ENCODE assay signal across 11 cellular contexts in the genomic region with DNA sequence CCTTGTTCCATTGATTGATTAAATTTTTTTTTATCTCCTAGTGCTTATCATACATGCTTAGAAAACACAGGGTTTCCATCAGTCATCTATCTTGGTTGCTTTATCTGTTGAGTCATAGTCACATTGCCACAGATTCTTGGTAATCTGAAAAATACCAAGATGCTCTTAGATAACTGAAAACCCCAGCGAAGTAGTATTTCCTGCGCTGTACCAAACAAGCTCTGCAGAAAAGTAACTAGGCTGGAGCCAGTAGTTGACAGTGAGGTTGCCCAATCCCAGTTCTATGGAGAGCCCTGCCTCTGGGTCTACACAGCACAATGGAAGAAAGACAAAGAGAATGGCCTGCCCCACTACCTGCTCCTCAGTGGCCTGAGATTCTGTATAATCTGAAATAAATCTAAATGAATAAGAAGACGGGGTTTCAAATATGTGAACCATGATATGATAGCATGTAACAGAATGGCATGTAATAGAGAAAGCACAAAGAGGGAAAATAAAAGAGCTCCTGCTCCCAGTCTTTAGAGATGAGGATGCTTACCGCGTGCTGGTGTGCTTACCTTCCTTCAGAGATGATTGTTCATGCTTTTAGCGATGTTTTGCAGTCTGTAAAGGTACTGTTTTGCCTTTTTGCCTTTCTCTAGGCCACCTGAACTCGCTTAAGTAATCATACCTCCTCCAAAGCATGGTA. TPM values are rescaled to one million over a fixed set of nuclear protein-coding genes. Genes with fewer than 3 reads are reported as not detected.
DNase-seq lines count a peak whose midpoint lies in the region; ATAC-seq and TF ChIP-seq lines count a peak whose summit lies in the region.
"Had no signal": no experiment of that assay in that cellular context is flagged by ENCODE, and none has a peak within 500 bp of the region (broad histone marks: within the 10 kb centered on the region; RNA-seq: fewer than 3 reads in every experiment).

No MANE protein-coding gene starts in this region.

- no peaks in the 10 kb centered on the region for H3K36me3 Mint-ChIP-seq in type B pancreatic cell
- H3K36me3 Mint-ChIP-seq: memory B cell, T-cell had no signal

- H3K36me3 ChIP-seq in body of pancreas (replicated peaks in 1 of 2; ENCODE audit: insufficient read depth in 1 of 2, low read depth in 2 of 2) (no peaks in the 10 kb centered on the region), liver (ENCODE audit: control insufficient read depth in 4 of 4, insufficient read depth in 3 of 4, low read depth in 1 of 4, low read length in 3 of 4) (no peaks in the 10 kb centered on the region)

- H3K27me3 ChIP-seq in body of pancreas (no peaks in the 10 kb centered on the region), liver (ENCODE audit: control insufficient read depth in 4 of 4, insufficient read depth in 4 of 4, low read length in 3 of 4) (no peaks in the 10 kb centered on the region)

- ATAC-seq in body of pancreas (peak; percentile 44), HG02852 (IDR thresholded peaks at IDR 0.05; ENCODE audit: unreplicated experiment) (no peak), GM19023 (IDR thresholded peaks at IDR 0.05; ENCODE audit: unreplicated experiment) (no peak)

- 47 to 52% methylated on average over 7 of the region's 7 CpGs for WGBS in body of pancreas, 2 donors
- WGBS in liver = 75% methylated on average over 7 of the region's 7 CpGs

- TF ChIP-seq RAD21 in liver (IDR thresholded peaks at IDR 0.05) = no peak

- peak overlapping the region; percentile 56 for H3K4me3 Mint-ChIP-seq in type B pancreatic cell
- H3K4me3 Mint-ChIP-seq: memory B cell, T-cell had no signal

- H3K27ac Mint-ChIP-seq in type B pancreatic cell = peak overlapping the region; percentile 73
- H3K27ac Mint-ChIP-seq: memory B cell, T-cell had no signal

- no peaks in the 10 kb centered on the region for H3K27me3 Mint-ChIP-seq in type B pancreatic cell

- TF ChIP-seq POLR2A in body of pancreas (IDR thresholded peaks at IDR 0.05) = no peak

- H3K4me1 ChIP-seq in body of pancreas = peaks cover 14% of the 10 kb centered on the region
- H3K4me1 ChIP-seq in liver (ENCODE audit: control insufficient read depth in 4 of 4, insufficient read depth in 4 of 4, low read length in 3 of 4) = peaks cover 0 to 9% (median 3%) of the 10 kb centered on the region in 4 donors

- H3K4me3 ChIP-seq in body of pancreas (no peak overlapping the region), liver (ENCODE audit: low read depth in 1 of 3, low read length in 3 of 3) (no peak overlapping the region)

- H3K4me1 Mint-ChIP-seq in type B pancreatic cell (ENCODE audit: unreplicated experiment) = peaks cover 31% of the 10 kb centered on the region

- no peak for TF ChIP-seq CTCF in body of pancreas (IDR thresholded peaks at IDR 0.05)
- TF ChIP-seq CTCF in liver (IDR thresholded peaks at IDR 0.05; ENCODE audit: low read depth, low read length, missing input control) = no peak
- no peak for TF ChIP-seq CTCF in type B pancreatic cell (conservative IDR thresholded peaks at IDR 0.05)

- no peak overlapping the region for H3K9ac ChIP-seq in liver (ENCODE audit: low read depth in 1 of 2, low read length in 2 of 2)

- DNase-seq in stimulated activated CD4-positive, alpha-beta T cell treated with anti-CD3 and anti-CD28 coated beads, Interleukin-15, amount 100 ng/mL, for 24 hours = peak; percentile 11
- DNase-seq in stimulated activated CD4-positive, alpha-beta T cell treated with anti-CD3 and anti-CD28 coated beads, Interleukin-2, amount 100 ng/mL, for 24 hours = no peak
- DNase-seq in body of pancreas (no peak), type B pancreatic cell (ENCODE audit: extremely low spot score, unreplicated experiment) (no peak)
- DNase-seq in stimulated activated CD4-positive, alpha-beta T cell treated with anti-CD3 and anti-CD28 coated beads, Interleukin-4, amount 100 ng/mL, for 1 hour = no peak
- DNase-seq: Karpas-422, T-cell had no signal

- intact Hi-C loops in body of pancreas (cut with DNase I) = no loop called here

- H3K27ac ChIP-seq in body of pancreas (peak overlapping the region in 3 of 4 donors; percentile 51 to 81 (median 79)), liver (ENCODE audit: low read depth in 1 of 2, low read length in 2 of 2) (peak overlapping the region in 1 of 2 donors; percentile 33)

- no peaks in the 10 kb centered on the region for H3K9me3 Mint-ChIP-seq in type B pancreatic cell
- H3K9me3 Mint-ChIP-seq: memory B cell, T-cell had no signal

- H3K9me3 ChIP-seq in body of pancreas = no peaks in the 10 kb centered on the region
- no peaks in the 10 kb centered on the region for H3K9me3 ChIP-seq in liver (ENCODE audit: control insufficient read depth in 4 of 4, low read length in 3 of 4)

TF ChIP-seq in liver, 16 proteins besides CTCF, POLR2A, EP300 and RAD21:
- peak; percentile 18 for TF ChIP-seq FOXA2 (IDR thresholded peaks at IDR 0.05)
- TF ChIP-seq, protein P1, sequence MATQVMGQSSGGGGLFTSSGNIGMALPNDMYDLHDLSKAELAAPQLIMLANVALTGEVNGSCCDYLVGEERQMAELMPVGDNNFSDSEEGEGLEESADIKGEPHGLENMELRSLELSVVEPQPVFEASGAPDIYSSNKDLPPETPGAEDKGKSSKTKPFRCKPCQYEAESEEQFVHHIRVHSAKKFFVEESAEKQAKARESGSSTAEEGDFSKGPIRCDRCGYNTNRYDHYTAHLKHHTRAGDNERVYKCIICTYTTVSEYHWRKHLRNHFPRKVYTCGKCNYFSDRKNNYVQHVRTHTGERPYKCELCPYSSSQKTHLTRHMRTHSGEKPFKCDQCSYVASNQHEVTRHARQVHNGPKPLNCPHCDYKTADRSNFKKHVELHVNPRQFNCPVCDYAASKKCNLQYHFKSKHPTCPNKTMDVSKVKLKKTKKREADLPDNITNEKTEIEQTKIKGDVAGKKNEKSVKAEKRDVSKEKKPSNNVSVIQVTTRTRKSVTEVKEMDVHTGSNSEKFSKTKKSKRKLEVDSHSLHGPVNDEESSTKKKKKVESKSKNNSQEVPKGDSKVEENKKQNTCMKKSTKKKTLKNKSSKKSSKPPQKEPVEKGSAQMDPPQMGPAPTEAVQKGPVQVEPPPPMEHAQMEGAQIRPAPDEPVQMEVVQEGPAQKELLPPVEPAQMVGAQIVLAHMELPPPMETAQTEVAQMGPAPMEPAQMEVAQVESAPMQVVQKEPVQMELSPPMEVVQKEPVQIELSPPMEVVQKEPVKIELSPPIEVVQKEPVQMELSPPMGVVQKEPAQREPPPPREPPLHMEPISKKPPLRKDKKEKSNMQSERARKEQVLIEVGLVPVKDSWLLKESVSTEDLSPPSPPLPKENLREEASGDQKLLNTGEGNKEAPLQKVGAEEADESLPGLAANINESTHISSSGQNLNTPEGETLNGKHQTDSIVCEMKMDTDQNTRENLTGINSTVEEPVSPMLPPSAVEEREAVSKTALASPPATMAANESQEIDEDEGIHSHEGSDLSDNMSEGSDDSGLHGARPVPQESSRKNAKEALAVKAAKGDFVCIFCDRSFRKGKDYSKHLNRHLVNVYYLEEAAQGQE (IDR thresholded peaks at IDR 0.05) = no peak
TF ChIP-seq in liver: peak in this region for 1.

RNA-seq across cellular contexts. Expression of gene RAPGEF2, which starts 55.3 kb away (rescaled TPM):
- 10 to 100 TPM; 38.2 to 46.7 TPM for total RNA-seq in body of pancreas
- 10 to 100 TPM; 54.8 to 90.4 TPM for total RNA-seq in liver
- polyA plus RNA-seq in liver = 1 to 10 TPM; 7.3 to 9.6 TPM
- 34.6 and 40.6 TPM in 2 replicates for total RNA-seq in type B pancreatic cell (ENCODE audit: low replicate concordance)
